ENCODE assay signal across 1 cellular context in the genomic region with DNA sequence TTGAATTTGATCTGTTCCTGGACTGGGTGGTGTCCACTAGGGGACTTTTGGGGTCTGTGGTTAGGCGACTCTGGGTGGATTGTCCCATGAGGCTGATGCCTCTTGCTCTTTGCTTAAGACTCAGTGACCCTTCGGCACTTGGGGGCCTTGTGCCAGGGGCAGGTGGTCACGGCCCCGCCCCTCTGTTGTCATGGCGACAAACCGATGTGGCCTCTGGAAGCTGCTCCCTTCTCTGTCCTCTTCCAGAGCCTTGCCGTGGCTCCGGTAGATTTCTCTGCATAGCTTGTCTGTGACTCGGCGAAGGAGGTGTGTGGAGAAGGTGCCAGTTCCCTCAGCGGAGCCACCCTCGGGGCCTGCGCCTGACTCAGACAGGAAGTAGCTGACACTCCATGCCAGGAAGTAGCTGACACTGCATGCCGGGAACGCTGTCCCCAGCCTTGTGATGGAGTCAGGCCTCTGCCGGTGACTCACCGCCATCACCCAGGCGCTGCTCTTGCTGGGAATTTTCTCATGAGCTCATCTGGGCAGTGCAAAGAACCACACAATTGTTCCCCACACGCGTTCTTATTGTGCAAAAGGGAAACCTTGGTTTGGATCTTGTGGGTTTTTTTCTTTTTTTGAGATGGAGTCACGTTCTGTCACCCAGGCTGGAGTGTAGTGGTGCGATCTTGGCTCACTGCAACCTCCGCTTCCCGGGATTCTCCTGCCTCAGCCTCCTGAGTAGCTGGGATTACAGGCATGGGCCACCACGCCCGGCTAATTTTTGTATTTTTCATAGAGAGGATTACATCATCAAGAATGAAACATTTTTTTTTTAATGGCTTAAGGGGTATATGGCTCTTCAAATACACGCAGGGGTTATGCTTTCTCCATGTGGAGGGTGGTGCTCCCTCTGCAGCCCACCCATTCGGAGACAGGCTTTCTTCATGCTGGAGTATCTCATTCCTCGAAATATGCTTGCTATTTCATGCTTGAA.
TF ChIP-seq lines count a peak whose summit lies in the region.

No MANE protein-coding gene starts in this region.

TF ChIP-seq in K562, 482 proteins besides CTCF, POLR2A, EP300 and RAD21 (continued from another document and continues in another):
- TF ChIP-seq, protein P1, sequence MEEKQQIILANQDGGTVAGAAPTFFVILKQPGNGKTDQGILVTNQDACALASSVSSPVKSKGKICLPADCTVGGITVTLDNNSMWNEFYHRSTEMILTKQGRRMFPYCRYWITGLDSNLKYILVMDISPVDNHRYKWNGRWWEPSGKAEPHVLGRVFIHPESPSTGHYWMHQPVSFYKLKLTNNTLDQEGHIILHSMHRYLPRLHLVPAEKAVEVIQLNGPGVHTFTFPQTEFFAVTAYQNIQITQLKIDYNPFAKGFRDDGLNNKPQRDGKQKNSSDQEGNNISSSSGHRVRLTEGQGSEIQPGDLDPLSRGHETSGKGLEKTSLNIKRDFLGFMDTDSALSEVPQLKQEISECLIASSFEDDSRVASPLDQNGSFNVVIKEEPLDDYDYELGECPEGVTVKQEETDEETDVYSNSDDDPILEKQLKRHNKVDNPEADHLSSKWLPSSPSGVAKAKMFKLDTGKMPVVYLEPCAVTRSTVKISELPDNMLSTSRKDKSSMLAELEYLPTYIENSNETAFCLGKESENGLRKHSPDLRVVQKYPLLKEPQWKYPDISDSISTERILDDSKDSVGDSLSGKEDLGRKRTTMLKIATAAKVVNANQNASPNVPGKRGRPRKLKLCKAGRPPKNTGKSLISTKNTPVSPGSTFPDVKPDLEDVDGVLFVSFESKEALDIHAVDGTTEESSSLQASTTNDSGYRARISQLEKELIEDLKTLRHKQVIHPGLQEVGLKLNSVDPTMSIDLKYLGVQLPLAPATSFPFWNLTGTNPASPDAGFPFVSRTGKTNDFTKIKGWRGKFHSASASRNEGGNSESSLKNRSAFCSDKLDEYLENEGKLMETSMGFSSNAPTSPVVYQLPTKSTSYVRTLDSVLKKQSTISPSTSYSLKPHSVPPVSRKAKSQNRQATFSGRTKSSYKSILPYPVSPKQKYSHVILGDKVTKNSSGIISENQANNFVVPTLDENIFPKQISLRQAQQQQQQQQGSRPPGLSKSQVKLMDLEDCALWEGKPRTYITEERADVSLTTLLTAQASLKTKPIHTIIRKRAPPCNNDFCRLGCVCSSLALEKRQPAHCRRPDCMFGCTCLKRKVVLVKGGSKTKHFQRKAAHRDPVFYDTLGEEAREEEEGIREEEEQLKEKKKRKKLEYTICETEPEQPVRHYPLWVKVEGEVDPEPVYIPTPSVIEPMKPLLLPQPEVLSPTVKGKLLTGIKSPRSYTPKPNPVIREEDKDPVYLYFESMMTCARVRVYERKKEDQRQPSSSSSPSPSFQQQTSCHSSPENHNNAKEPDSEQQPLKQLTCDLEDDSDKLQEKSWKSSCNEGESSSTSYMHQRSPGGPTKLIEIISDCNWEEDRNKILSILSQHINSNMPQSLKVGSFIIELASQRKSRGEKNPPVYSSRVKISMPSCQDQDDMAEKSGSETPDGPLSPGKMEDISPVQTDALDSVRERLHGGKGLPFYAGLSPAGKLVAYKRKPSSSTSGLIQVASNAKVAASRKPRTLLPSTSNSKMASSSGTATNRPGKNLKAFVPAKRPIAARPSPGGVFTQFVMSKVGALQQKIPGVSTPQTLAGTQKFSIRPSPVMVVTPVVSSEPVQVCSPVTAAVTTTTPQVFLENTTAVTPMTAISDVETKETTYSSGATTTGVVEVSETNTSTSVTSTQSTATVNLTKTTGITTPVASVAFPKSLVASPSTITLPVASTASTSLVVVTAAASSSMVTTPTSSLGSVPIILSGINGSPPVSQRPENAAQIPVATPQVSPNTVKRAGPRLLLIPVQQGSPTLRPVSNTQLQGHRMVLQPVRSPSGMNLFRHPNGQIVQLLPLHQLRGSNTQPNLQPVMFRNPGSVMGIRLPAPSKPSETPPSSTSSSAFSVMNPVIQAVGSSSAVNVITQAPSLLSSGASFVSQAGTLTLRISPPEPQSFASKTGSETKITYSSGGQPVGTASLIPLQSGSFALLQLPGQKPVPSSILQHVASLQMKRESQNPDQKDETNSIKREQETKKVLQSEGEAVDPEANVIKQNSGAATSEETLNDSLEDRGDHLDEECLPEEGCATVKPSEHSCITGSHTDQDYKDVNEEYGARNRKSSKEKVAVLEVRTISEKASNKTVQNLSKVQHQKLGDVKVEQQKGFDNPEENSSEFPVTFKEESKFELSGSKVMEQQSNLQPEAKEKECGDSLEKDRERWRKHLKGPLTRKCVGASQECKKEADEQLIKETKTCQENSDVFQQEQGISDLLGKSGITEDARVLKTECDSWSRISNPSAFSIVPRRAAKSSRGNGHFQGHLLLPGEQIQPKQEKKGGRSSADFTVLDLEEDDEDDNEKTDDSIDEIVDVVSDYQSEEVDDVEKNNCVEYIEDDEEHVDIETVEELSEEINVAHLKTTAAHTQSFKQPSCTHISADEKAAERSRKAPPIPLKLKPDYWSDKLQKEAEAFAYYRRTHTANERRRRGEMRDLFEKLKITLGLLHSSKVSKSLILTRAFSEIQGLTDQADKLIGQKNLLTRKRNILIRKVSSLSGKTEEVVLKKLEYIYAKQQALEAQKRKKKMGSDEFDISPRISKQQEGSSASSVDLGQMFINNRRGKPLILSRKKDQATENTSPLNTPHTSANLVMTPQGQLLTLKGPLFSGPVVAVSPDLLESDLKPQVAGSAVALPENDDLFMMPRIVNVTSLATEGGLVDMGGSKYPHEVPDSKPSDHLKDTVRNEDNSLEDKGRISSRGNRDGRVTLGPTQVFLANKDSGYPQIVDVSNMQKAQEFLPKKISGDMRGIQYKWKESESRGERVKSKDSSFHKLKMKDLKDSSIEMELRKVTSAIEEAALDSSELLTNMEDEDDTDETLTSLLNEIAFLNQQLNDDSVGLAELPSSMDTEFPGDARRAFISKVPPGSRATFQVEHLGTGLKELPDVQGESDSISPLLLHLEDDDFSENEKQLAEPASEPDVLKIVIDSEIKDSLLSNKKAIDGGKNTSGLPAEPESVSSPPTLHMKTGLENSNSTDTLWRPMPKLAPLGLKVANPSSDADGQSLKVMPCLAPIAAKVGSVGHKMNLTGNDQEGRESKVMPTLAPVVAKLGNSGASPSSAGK (IDR thresholded peaks at IDR 0.05): peak; percentile 60
- TF ChIP-seq MYC (IDR thresholded peaks at IDR 0.05; ENCODE audit: low read depth, low read length): peak; percentile 40; the same call in 1 of the 2 replicates
- no peak for TF ChIP-seq MYC (CRISPR knock-in tag; IDR thresholded peaks at IDR 0.05; ENCODE audit: borderline replicate concordance, low read depth)
- no peak for TF ChIP-seq GATAD2A (IDR thresholded peaks at IDR 0.05)
- no peak for TF ChIP-seq ARHGAP35 (IDR thresholded peaks at IDR 0.05; ENCODE audit: partially characterized antibody)
- no peak for TF ChIP-seq SNRNP70 (optimal IDR thresholded peaks at IDR 0.05; ENCODE audit: low read depth, low read length)
- TF ChIP-seq ATF7 (IDR thresholded peaks at IDR 0.05): peak; percentile 62; the same call in 1 of the 2 replicates
- peak; percentile 45; the same call in 1 of the 2 replicates for TF ChIP-seq CREB1 (IDR thresholded peaks at IDR 0.05)
- TF ChIP-seq CREB1 (CRISPR knock-in tag; IDR thresholded peaks at IDR 0.05): no peak
- TF ChIP-seq, protein P2, sequence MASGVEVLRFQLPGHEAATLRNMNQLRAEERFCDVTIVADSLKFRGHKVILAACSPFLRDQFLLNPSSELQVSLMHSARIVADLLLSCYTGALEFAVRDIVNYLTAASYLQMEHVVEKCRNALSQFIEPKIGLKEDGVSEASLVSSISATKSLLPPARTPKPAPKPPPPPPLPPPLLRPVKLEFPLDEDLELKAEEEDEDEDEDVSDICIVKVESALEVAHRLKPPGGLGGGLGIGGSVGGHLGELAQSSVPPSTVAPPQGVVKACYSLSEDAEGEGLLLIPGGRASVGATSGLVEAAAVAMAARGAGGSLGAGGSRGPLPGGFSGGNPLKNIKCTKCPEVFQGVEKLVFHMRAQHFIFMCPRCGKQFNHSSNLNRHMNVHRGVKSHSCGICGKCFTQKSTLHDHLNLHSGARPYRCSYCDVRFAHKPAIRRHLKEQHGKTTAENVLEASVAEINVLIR (CRISPR knock-in tag; IDR thresholded peaks at IDR 0.05): no peak
- TF ChIP-seq RBFOX2 (IDR thresholded peaks at IDR 0.05; ENCODE audit: low read depth, low read length): peak; percentile 58
- TF ChIP-seq, protein P3, sequence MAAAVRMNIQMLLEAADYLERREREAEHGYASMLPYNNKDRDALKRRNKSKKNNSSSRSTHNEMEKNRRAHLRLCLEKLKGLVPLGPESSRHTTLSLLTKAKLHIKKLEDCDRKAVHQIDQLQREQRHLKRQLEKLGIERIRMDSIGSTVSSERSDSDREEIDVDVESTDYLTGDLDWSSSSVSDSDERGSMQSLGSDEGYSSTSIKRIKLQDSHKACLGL (CRISPR knock-in tag; IDR thresholded peaks at IDR 0.05; ENCODE audit: borderline replicate concordance, poor library complexity, severe bottlenecking): no peak
- no peak for TF ChIP-seq THRAP3 (IDR thresholded peaks at IDR 0.05; ENCODE audit: borderline replicate concordance)
- TF ChIP-seq, protein P4, sequence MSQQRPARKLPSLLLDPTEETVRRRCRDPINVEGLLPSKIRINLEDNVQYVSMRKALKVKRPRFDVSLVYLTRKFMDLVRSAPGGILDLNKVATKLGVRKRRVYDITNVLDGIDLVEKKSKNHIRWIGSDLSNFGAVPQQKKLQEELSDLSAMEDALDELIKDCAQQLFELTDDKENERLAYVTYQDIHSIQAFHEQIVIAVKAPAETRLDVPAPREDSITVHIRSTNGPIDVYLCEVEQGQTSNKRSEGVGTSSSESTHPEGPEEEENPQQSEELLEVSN (IDR thresholded peaks at IDR 0.05; ENCODE audit: borderline replicate concordance in 1 of 2, extremely low read depth in 1 of 2, insufficient read depth in 1 of 2, insufficient read length in 1 of 2, low read depth in 1 of 2, low read length in 1 of 2, poor library complexity in 1 of 2, severe bottlenecking in 1 of 2): peak in 1 of 2 experiments; percentile 19
- peak; percentile 32; the same call in 1 of the 2 replicates for TF ChIP-seq HCFC1 (IDR thresholded peaks at IDR 0.05; ENCODE audit: low read depth, low read length)
- no peak for TF ChIP-seq NCOA4 (IDR thresholded peaks at IDR 0.05; ENCODE audit: partially characterized antibody)
- TF ChIP-seq MTA3 (IDR thresholded peaks at IDR 0.05; ENCODE audit: borderline replicate concordance): 0 out of 2 replicates have a peak, but pooled peaks have one; percentile 21
- peak; percentile 79 for TF ChIP-seq GABPA (tag; conservative IDR thresholded peaks at IDR 0.05; ENCODE audit: low read depth)
- TF ChIP-seq, protein P5, sequence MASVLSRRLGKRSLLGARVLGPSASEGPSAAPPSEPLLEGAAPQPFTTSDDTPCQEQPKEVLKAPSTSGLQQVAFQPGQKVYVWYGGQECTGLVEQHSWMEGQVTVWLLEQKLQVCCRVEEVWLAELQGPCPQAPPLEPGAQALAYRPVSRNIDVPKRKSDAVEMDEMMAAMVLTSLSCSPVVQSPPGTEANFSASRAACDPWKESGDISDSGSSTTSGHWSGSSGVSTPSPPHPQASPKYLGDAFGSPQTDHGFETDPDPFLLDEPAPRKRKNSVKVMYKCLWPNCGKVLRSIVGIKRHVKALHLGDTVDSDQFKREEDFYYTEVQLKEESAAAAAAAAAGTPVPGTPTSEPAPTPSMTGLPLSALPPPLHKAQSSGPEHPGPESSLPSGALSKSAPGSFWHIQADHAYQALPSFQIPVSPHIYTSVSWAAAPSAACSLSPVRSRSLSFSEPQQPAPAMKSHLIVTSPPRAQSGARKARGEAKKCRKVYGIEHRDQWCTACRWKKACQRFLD (CRISPR knock-in tag; IDR thresholded peaks at IDR 0.05): peak; percentile 79
- peak; percentile 83 for TF ChIP-seq EHMT2 (IDR thresholded peaks at IDR 0.05)
- TF ChIP-seq, protein P6, sequence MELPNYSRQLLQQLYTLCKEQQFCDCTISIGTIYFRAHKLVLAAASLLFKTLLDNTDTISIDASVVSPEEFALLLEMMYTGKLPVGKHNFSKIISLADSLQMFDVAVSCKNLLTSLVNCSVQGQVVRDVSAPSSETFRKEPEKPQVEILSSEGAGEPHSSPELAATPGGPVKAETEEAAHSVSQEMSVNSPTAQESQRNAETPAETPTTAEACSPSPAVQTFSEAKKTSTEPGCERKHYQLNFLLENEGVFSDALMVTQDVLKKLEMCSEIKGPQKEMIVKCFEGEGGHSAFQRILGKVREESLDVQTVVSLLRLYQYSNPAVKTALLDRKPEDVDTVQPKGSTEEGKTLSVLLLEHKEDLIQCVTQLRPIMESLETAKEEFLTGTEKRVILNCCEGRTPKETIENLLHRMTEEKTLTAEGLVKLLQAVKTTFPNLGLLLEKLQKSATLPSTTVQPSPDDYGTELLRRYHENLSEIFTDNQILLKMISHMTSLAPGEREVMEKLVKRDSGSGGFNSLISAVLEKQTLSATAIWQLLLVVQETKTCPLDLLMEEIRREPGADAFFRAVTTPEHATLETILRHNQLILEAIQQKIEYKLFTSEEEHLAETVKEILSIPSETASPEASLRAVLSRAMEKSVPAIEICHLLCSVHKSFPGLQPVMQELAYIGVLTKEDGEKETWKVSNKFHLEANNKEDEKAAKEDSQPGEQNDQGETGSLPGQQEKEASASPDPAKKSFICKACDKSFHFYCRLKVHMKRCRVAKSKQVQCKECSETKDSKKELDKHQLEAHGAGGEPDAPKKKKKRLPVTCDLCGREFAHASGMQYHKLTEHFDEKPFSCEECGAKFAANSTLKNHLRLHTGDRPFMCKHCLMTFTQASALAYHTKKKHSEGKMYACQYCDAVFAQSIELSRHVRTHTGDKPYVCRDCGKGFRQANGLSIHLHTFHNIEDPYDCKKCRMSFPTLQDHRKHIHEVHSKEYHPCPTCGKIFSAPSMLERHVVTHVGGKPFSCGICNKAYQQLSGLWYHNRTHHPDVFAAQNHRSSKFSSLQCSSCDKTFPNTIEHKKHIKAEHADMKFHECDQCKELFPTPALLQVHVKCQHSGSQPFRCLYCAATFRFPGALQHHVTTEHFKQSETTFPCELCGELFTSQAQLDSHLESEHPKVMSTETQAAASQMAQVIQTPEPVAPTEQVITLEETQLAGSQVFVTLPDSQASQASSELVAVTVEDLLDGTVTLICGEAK (IDR thresholded peaks at IDR 0.05): peak; percentile 82
- TF ChIP-seq, protein P6 (CRISPR knock-in tag; IDR thresholded peaks at IDR 0.05): no peak
- TF ChIP-seq TARDBP (IDR thresholded peaks at IDR 0.05): no peak
